In the genomic region with DNA sequence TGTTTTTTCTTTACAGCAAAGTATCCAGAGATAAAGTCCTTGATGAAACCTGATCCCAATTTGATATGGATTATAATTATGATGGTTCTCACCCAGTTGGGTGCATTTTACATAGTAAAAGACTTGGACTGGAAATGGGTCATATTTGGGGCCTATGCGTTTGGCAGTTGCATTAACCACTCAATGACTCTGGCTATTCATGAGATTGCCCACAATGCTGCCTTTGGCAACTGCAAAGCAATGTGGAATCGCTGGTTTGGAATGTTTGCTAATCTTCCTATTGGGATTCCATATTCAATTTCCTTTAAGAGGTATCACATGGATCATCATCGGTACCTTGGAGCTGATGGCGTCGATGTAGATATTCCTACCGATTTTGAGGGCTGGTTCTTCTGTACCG, we compare ENCODE assay signal across 21 cellular contexts. TPM values are rescaled to one million over a fixed set of nuclear protein-coding genes. Genes with fewer than 3 reads are reported as not detected.
A peak's percentile ranks its signal among the peaks of the same experiment; 100 is the strongest.
DNase-seq lines count a peak whose midpoint lies in the region; ATAC-seq, FAIRE-seq and TF ChIP-seq lines count a peak whose summit lies in the region.
"Had no signal": no experiment of that assay in that cellular context is flagged by ENCODE, and none has a peak within 500 bp of the region (broad histone marks: within the 10 kb centered on the region; RNA-seq: fewer than 3 reads in every experiment).

No MANE protein-coding gene starts in this region.

- H3K79me2 ChIP-seq in mammary epithelial cell (ENCODE audit: insufficient read depth, low read length) (peaks cover 65% of the 10 kb centered on the region), PC-3 (ENCODE audit: low read length) (peaks cover 63% of the 10 kb centered on the region), GM12878 (ENCODE audit: control insufficient read depth, insufficient read depth, low read length) (peaks cover 49% of the 10 kb centered on the region)

- no peaks in the 10 kb centered on the region for H3K9me2 ChIP-seq in PC-3 (replicated peaks; ENCODE audit: low read length)

- H3K4me2 ChIP-seq in mammary epithelial cell (ENCODE audit: insufficient read depth, low read depth, low read length) (no peak overlapping the region), PC-3 (ENCODE audit: low read length) (no peak overlapping the region), GM12878 (ENCODE audit: control insufficient read depth, insufficient read depth) (no peak overlapping the region)

- no peak overlapping the region for H3K27ac Mint-ChIP-seq in MCF 10A (ENCODE audit: low read depth, unreplicated experiment)

- no peaks in the 10 kb centered on the region for H3F3A ChIP-seq in PC-3 (ENCODE audit: low read length, unreplicated experiment)

- no peak for DNase-seq in MCF 10A (ENCODE audit: unreplicated experiment)
- DNase-seq in mammary epithelial cell, result no peak
- peak; percentile 29 for DNase-seq in PC-3
- DNase-seq in GM12878 (ENCODE audit: low read depth, low spot score), result no peak
- DNase-seq in T-helper 1 cell, result no peak
- DNase-seq: ACHN; AML-193; Caco-2; DMS153; H7; MV-4-11; NCI-H1417 treated with DMSO at 0.1 percent for 48 hours; NCI-H1930; NCI-H2171; NCI-H446; NK-92 treated with Interleukin-12 subunit alpha and Interleukin-12 subunit beta, amount 100 ng/mL, for 24 hours; RPMI8226 had no signal

- dilution Hi-C loops in mammary epithelial cell (cut with HindIII; ENCODE audit: low sequenced_read_pairs), result no loop called here

- H3K36me3 ChIP-seq in mammary epithelial cell (ENCODE audit: insufficient read depth, low read length), result peaks cover 15% of the 10 kb centered on the region
- peaks cover 31% of the 10 kb centered on the region for H3K36me3 ChIP-seq in PC-3 (ENCODE audit: low read depth, low read length)
- H3K36me3 ChIP-seq in GM12878 (ENCODE audit: control insufficient read depth in 2 of 2, insufficient read depth in 2 of 2, low read length in 1 of 2), result peaks cover 2 to 21% of the 10 kb centered on the region in 2 experiments

- FAIRE-seq in GM12878 (lab: Jason Lieb, UNC), result no peak
- FAIRE-seq: HTR-8/SVneo had no signal

- BruUV-seq in MCF 10A (replicated peaks; lab: Mats Ljungman, UMichigan), result TSS peak; percentile 2
- no TSS peak for BruUV-seq in mammary epithelial cell (replicated peaks; lab: Mats Ljungman, UMichigan)
- BruUV-seq in PC-3 (replicated peaks; lab: Mats Ljungman, UMichigan), result no TSS peak
- BruUV-seq in GM12878 (replicated peaks; lab: Mats Ljungman, UMichigan), result no TSS peak

- TF ChIP-seq EP300 in GM12878 (IDR thresholded peaks at IDR 0.05; ENCODE audit: borderline replicate concordance in 1 of 2, control insufficient read depth in 1 of 2, low read depth in 2 of 2, low read length in 2 of 2), result no peak

- TF ChIP-seq RAD21 in GM12878 (IDR thresholded peaks at IDR 0.05; ENCODE audit: insufficient read depth, low read depth, low read length), result no peak

- H3K27ac ChIP-seq in mammary epithelial cell (ENCODE audit: insufficient read depth, low read depth, low read length) (no peak overlapping the region), PC-3 (ENCODE audit: low read length) (no peak overlapping the region), GM12878 (ENCODE audit: control insufficient read depth, insufficient read depth) (no peak overlapping the region)
- H3K27ac ChIP-seq: HL-60 had no signal

- TF ChIP-seq CTCF in MCF 10A (IDR thresholded peaks at IDR 0.05; ENCODE audit: unreplicated experiment) (no peak), mammary epithelial cell (conservative IDR thresholded peaks at IDR 0.05 in 1 of 2, IDR thresholded peaks at IDR 0.05 in 1 of 2; ENCODE audit: extremely low read depth in 1 of 2, insufficient read depth in 1 of 2, low read depth in 1 of 2, low read length in 2 of 2) (no peak), PC-3 (conservative IDR thresholded peaks at IDR 0.05; ENCODE audit: low read depth, low read length) (no peak), GM12878 (IDR thresholded peaks at IDR 0.05 in 2 of 3, conservative IDR thresholded peaks at IDR 0.05 in 1 of 3; ENCODE audit: control insufficient read depth in 2 of 3, extremely low read depth in 1 of 3, insufficient read depth in 1 of 3, low read depth in 3 of 3, low read length in 3 of 3) (no peak)

- no peaks in the 10 kb centered on the region for H3K4me1 ChIP-seq in mammary epithelial cell (ENCODE audit: insufficient read depth, low read length)
- peaks cover 15% of the 10 kb centered on the region for H3K4me1 ChIP-seq in PC-3 (ENCODE audit: insufficient read depth, low read length)
- H3K4me1 ChIP-seq in GM12878 (ENCODE audit: control insufficient read depth, insufficient read depth, low read length), result peaks cover 8% of the 10 kb centered on the region; the same call in 1 of the 2 replicates

- POLR2A ChIA-PET in MCF 10A (lab: Yijun Ruan, JAX) (interaction anchor here (1.4 kb wide), 1 partner anchor 15 kb away, joined by 3 read pairs; no protein-coding TSS in a partner anchor), PC-3 (lab: Charles Lee; ENCODE audit: unreplicated experiment) (no interaction called here), GM12878 (lab: Charles Lee) (interaction anchor here (0.6 kb wide), 1 partner anchor 118 kb away, joined by 4 read pairs; no protein-coding TSS in a partner anchor)

- ATAC-seq in PC-3 (no peak), GM12878 (no peak), GM19455 (IDR thresholded peaks at IDR 0.05; ENCODE audit: unreplicated experiment) (no peak), HG03354 (IDR thresholded peaks at IDR 0.05; ENCODE audit: poor library complexity, severe bottlenecking, unreplicated experiment) (no peak)

- H2AFZ ChIP-seq in mammary epithelial cell (ENCODE audit: low read depth, low read length) (no peak overlapping the region), PC-3 (ENCODE audit: low read length) (no peak overlapping the region), GM12878 (ENCODE audit: control insufficient read depth, low read depth, low read length) (no peak overlapping the region)

- no peaks in the 10 kb centered on the region for H3K27me3 Mint-ChIP-seq in MCF 10A (ENCODE audit: insufficient read depth, unreplicated experiment)

- CTCF ChIA-PET in MCF 10A (lab: Yijun Ruan, JAX), result interaction anchor here (1.0 kb wide), 1 partner anchor 73 kb away, joined by 3 read pairs; no protein-coding TSS in a partner anchor
- CTCF ChIA-PET in mammary epithelial cell (lab: Charles Lee; ENCODE audit: low non-redundant PET), result no interaction called here
- CTCF ChIA-PET in PC-3 (lab: Charles Lee), result no interaction called here
- CTCF ChIA-PET in GM12878 (lab: Yijun Ruan, JAX), result no interaction called here

- intact Hi-C loops in MCF 10A (cut with micrococcal nuclease) (loop anchor here (10.0 kb wide), 1 partner anchor 115 kb away; no protein-coding TSS in a partner anchor), mammary epithelial cell (cut with micrococcal nuclease) (no loop called here), PC-3 (cut with micrococcal nuclease) (no loop called here), GM12878 (cut with micrococcal nuclease; ENCODE audit: unreplicated experiment) (no loop called here)

- H4K20me1 ChIP-seq in mammary epithelial cell (ENCODE audit: insufficient read depth, low read length) (no peaks in the 10 kb centered on the region), PC-3 (ENCODE audit: low read length) (peaks cover 22% of the 10 kb centered on the region), GM12878 (ENCODE audit: control insufficient read depth, insufficient read depth) (no peaks in the 10 kb centered on the region; the same call in 1 of the 2 replicates)

- H3K9me3 Mint-ChIP-seq in MCF 10A (ENCODE audit: unreplicated experiment), result no peaks in the 10 kb centered on the region

- RAD21 ChIA-PET in GM12878 (lab: Charles Lee; ENCODE audit: unreplicated experiment), result interaction anchor here (1.1 kb wide), 1 partner anchor 73 kb away, joined by 5 read pairs; no protein-coding TSS in a partner anchor

- peaks cover 70% of the 10 kb centered on the region for H3K36me3 Mint-ChIP-seq in MCF 10A (ENCODE audit: insufficient read depth, unreplicated experiment)

- WGBS in mammary epithelial cell (ENCODE audit: low coverage, missing lambda C conversion rate), result 85% methylated on average over 7 of the region's 7 CpGs
- WGBS in GM12878 (ENCODE audit: insufficient coverage, insufficient replicate concordance, low lambda C conversion rate, missing lambda C conversion rate), result 98% methylated on average over 7 of the region's 7 CpGs

- H3K9me3 ChIP-seq in mammary epithelial cell (replicated peaks; ENCODE audit: insufficient read depth, low read length) (no peaks in the 10 kb centered on the region), PC-3 (ENCODE audit: low read length) (no peaks in the 10 kb centered on the region), GM12878 (replicated peaks; ENCODE audit: control insufficient read depth, insufficient read depth, low read length) (no peaks in the 10 kb centered on the region)
- H3K9me3 ChIP-seq: Caco-2 had no signal

- no peak overlapping the region for H3K9ac ChIP-seq in mammary epithelial cell (ENCODE audit: insufficient read depth, low read length)
- no peak overlapping the region for H3K9ac ChIP-seq in PC-3 (ENCODE audit: low read length)
- H3K9ac ChIP-seq in GM12878 (ENCODE audit: control insufficient read depth, insufficient read depth, low read length), result no peak overlapping the region

- in situ Hi-C loops in mammary epithelial cell (cut with MboI; ENCODE audit: low sequenced_read_pairs in 2 of 2), result no loop called here
- in situ Hi-C loops in GM12878 (cut with MboI), result no loop called here

- H3K4me3 ChIP-seq in mammary epithelial cell (replicated peaks in 1 of 3; ENCODE audit: insufficient read depth in 1 of 3, low read depth in 2 of 3, low read length in 3 of 3) (no peak overlapping the region), PC-3 (ENCODE audit: low read length) (no peak overlapping the region), GM12878 (no peak overlapping the region)

- SMC1A ChIA-PET in GM12878 (lab: Charles Lee; ENCODE audit: uncharacterized antibody, unreplicated experiment), result interaction anchor here (1.2 kb wide), 1 partner anchor 73 kb away, joined by 8 read pairs; no protein-coding TSS in a partner anchor

- H3K4me3 Mint-ChIP-seq in MCF 10A (ENCODE audit: unreplicated experiment), result no peak overlapping the region

- no peaks in the 10 kb centered on the region for H3K27me3 ChIP-seq in mammary epithelial cell (ENCODE audit: insufficient read depth, low read length)
- H3K27me3 ChIP-seq in PC-3 (ENCODE audit: low read length), result no peaks in the 10 kb centered on the region
- H3K27me3 ChIP-seq in GM12878 (replicated peaks in 1 of 2; ENCODE audit: control insufficient read depth in 2 of 2, insufficient read depth in 2 of 2, low read length in 1 of 2), result no peaks in the 10 kb centered on the region

- peaks cover 17% of the 10 kb centered on the region for H3K4me1 Mint-ChIP-seq in MCF 10A (ENCODE audit: insufficient read depth, unreplicated experiment)

- TF ChIP-seq POLR2A in GM12878 (IDR thresholded peaks at IDR 0.05; ENCODE audit: low read depth, low read length), result no peak

RNA-seq across cellular contexts. Expression of a gene that starts 6.5 kb away (rescaled TPM):
- total RNA-seq in MCF 10A (2022), result 99.1 and 118 TPM in 2 replicates
- 10 to 100 TPM; 58.1 to 71.8 TPM for total RNA-seq in mammary epithelial cell
- 80.0 TPM for polyA plus RNA-seq in mammary epithelial cell
- polyA minus RNA-seq in mammary epithelial cell, result 83.3 TPM
- total RNA-seq in PC-3 (2014; rRNA removed), result 71.3 and 72.2 TPM in 2 replicates
- 99.6 and 106 TPM in 2 replicates for total RNA-seq in GM12878 (2013; cell fraction: nucleolus; rRNA removed)
- total RNA-seq in GM12878 (2014; rRNA removed), result 43.8 and 55.4 TPM in 2 replicates
- total RNA-seq in GM12878 (2014; rRNA removed; fragmentation: Illumina TruSeq; extraction: Trizol), result 39.8 and 41.4 TPM in 2 replicates
- 35.1 and 37.0 TPM in 2 replicates for total RNA-seq in GM12878 (2021)
- polyA plus RNA-seq in GM12878 (2011; ENCODE audit: low read depth), result 22.4 TPM
- polyA plus RNA-seq in GM12878 (2011; rRNA removed), result 133 and 183 TPM in 2 replicates
- 48.6 and 87.1 TPM in 2 replicates for polyA plus RNA-seq in GM12878 (2011; cell fraction: cytosol; rRNA removed)
- 34.0 and 57.9 TPM in 2 replicates for polyA plus RNA-seq in GM12878 (2011; cell fraction: nucleus; rRNA removed)
- 26.6 and 28.4 TPM in 2 replicates for polyA plus RNA-seq in GM12878 (2012)
- 57.8 and 71.8 TPM in 2 replicates for polyA plus RNA-seq in GM12878 (2014; fragmentation: Illumina TruSeq; extraction: Trizol)
- polyA plus RNA-seq in GM12878 (2014; fragmentation: Nextera tagmentation; extraction: Ambion mirVana), result 10 to 100 TPM; 16.5 to 26.7 TPM
- polyA plus RNA-seq in GM12878 (2014; rRNA removed), result 39.6 and 48.1 TPM in 2 replicates
- polyA plus RNA-seq in GM12878 (2016; fragmentation: Nextera tagmentation; extraction: Ambion mirVana), result 10 to 100 TPM; 81.4 to 85.9 TPM
- polyA minus RNA-seq in GM12878 (2011; rRNA and poly(A)+ RNA removed), result 46.3 and 48.6 TPM in 2 replicates
- 18.7 and 28.2 TPM in 2 replicates for polyA minus RNA-seq in GM12878 (2011; cell fraction: cytosol; rRNA and poly(A)+ RNA removed)
- polyA minus RNA-seq in GM12878 (2011; cell fraction: nucleus; rRNA and poly(A)+ RNA removed), result 13.2 and 23.2 TPM in 2 replicates
